In genomic region chr18:54764786-54765185, GRCh38 we compare ENCODE assay signal across 21 cellular contexts.
DNase-seq lines count a peak whose midpoint lies in the region; ATAC-seq and TF ChIP-seq lines count a peak whose summit lies in the region.
"Had no signal": no experiment of that assay in that cellular context is flagged by ENCODE, and none has a peak within 500 bp of the region (broad histone marks: within the 10 kb centered on the region; RNA-seq: fewer than 3 reads in every experiment).

No MANE protein-coding gene starts in this region.

- peak overlapping the region; percentile 23 for H3K4me3 Mint-ChIP-seq in Calu3 (ENCODE audit: low read depth, unreplicated experiment)
- no peak overlapping the region for H3K4me3 Mint-ChIP-seq in CD4-positive, alpha-beta memory T cell
- H3K4me3 Mint-ChIP-seq: CD4-positive, alpha-beta T cell; T-helper 17 cell had no signal

- peak overlapping the region; percentile 82 for H3K27ac Mint-ChIP-seq in Calu3 (ENCODE audit: unreplicated experiment)
- H3K27ac Mint-ChIP-seq in CD4-positive, alpha-beta memory T cell: no peak overlapping the region
- H3K27ac Mint-ChIP-seq: CD4-positive, alpha-beta T cell; T-helper 17 cell had no signal

- H3K36me3 Mint-ChIP-seq in Calu3 (ENCODE audit: insufficient read depth, unreplicated experiment): peaks cover 18% of the 10 kb centered on the region
- no peaks in the 10 kb centered on the region for H3K36me3 Mint-ChIP-seq in CD4-positive, alpha-beta memory T cell

- DNase-seq in Calu3: no peak
- no peak for DNase-seq in left lung
- no peak for DNase-seq in upper lobe of left lung
- no peak for DNase-seq in CD4-positive, alpha-beta memory T cell
- DNase-seq in T-helper 2 cell: no peak
- DNase-seq in DMS114 treated with DMSO at 0.1 percent for 48 hours (lab: John Stamatoyannopoulos, UW; ENCODE audit: unreplicated experiment): no peak
- DNase-seq: BE2C; CD4-positive, alpha-beta T cell; NCI-H1092 treated with DMSO at 0.1 percent for 48 hours; NCI-H1436 treated with DMSO at 0.1 percent for 48 hours; NCI-H1930; NCI-H226; NCI-H524; NCI-H774; RPMI8226; SHP77; SW 1271; T-helper 17 cell had no signal

- no peak for TF ChIP-seq POLR2A in upper lobe of left lung (IDR thresholded peaks at IDR 0.05)

- H3K27ac ChIP-seq in VCaP: peak overlapping the region; percentile 99
- H3K27ac ChIP-seq in left lung: peak overlapping the region; percentile 47 to 71
- H3K27ac ChIP-seq in upper lobe of left lung: peak overlapping the region in 3 of 4 donors; percentile 9 to 71 (median 44)
- H3K27ac ChIP-seq in CD4-positive, alpha-beta memory T cell (ENCODE audit: low read depth, low read length): no peak overlapping the region
- H3K27ac ChIP-seq: KMS-11, SK-N-MC had no signal

- H3K9me3 Mint-ChIP-seq in Calu3 (ENCODE audit: low read depth, unreplicated experiment): no peaks in the 10 kb centered on the region
- H3K9me3 Mint-ChIP-seq in CD4-positive, alpha-beta memory T cell: peaks cover 0 to 1% (median 0%) of the 10 kb centered on the region in 8 donors
- H3K9me3 Mint-ChIP-seq: CD4-positive, alpha-beta T cell had no signal

- 88 to 90% methylated on average over 3 of the region's 3 CpGs for WGBS in upper lobe of left lung, 2 donors

- no TSS peak for BruUV-seq in Calu3 (replicated peaks; lab: Mats Ljungman, UMichigan)

- CTCF ChIA-PET in Calu3 (lab: Charles Lee): interaction anchor here (1.2 kb wide), 1 partner anchor 10 kb away, joined by 6 read pairs; no protein-coding TSS in a partner anchor
- CTCF ChIA-PET in CD4-positive, alpha-beta memory T cell (lab: Charles Lee; ENCODE audit: partially characterized antibody): no interaction called here

- peaks cover 82% of the 10 kb centered on the region for H3K4me1 Mint-ChIP-seq in Calu3 (ENCODE audit: low read depth, unreplicated experiment)
- peaks cover 0 to 1% (median 0%) of the 10 kb centered on the region in 4 donors for H3K4me1 Mint-ChIP-seq in CD4-positive, alpha-beta memory T cell
- H3K4me1 Mint-ChIP-seq: T-helper 17 cell had no signal

- ATAC-seq in left lung (no peak), upper lobe of left lung (ENCODE audit: low FRiP score in 2 of 2) (no peak)
- ATAC-seq: T-helper 17 cell had no signal

- POLR2A ChIA-PET in CD4-positive, alpha-beta memory T cell (lab: Charles Lee; ENCODE audit: partially characterized antibody): no interaction called here

- H3K4me3 ChIP-seq in left lung: no peak overlapping the region
- H3K4me3 ChIP-seq in upper lobe of left lung: no peak overlapping the region
- no peak overlapping the region for H3K4me3 ChIP-seq in CD4-positive, alpha-beta memory T cell (ENCODE audit: low read length in 2 of 2)
- H3K4me3 ChIP-seq: SK-N-MC had no signal

- H3K4me1 ChIP-seq in left lung: no peaks in the 10 kb centered on the region
- peaks cover 0 to 10% (median 0%) of the 10 kb centered on the region in 4 donors for H3K4me1 ChIP-seq in upper lobe of left lung
- no peaks in the 10 kb centered on the region for H3K4me1 ChIP-seq in CD4-positive, alpha-beta memory T cell (ENCODE audit: insufficient read depth, low read length)
- H3K4me1 ChIP-seq: BE2C had no signal

- intact Hi-C loops in Calu3 (cut with micrococcal nuclease; ENCODE audit: unreplicated experiment) (no loop called here), left lung (cut with DNase I) (no loop called here)
- intact Hi-C loops in CD4-positive, alpha-beta memory T cell (cut with micrococcal nuclease): no loop called here

- H3K36me3 ChIP-seq in left lung (no peaks in the 10 kb centered on the region), upper lobe of left lung (no peaks in the 10 kb centered on the region)
- H3K36me3 ChIP-seq in CD4-positive, alpha-beta memory T cell (ENCODE audit: insufficient read depth, low read length): no peaks in the 10 kb centered on the region
- H3K36me3 ChIP-seq: BE2C had no signal

- H3K27me3 ChIP-seq in left lung (no peaks in the 10 kb centered on the region), upper lobe of left lung (no peaks in the 10 kb centered on the region)
- no peaks in the 10 kb centered on the region for H3K27me3 ChIP-seq in CD4-positive, alpha-beta memory T cell (ENCODE audit: insufficient read depth, low read length)
- H3K27me3 ChIP-seq: BE2C had no signal

- TF ChIP-seq EP300 in upper lobe of left lung (IDR thresholded peaks at IDR 0.05): no peak

- TF ChIP-seq CTCF in Calu3 (IDR thresholded peaks at IDR 0.05; ENCODE audit: unreplicated experiment): no peak
- TF ChIP-seq CTCF in VCaP (conservative IDR thresholded peaks at IDR 0.05): no peak
- no peak for TF ChIP-seq CTCF in left lung (IDR thresholded peaks at IDR 0.05)
- TF ChIP-seq CTCF in upper lobe of left lung (IDR thresholded peaks at IDR 0.05): no peak

- H3K9me3 ChIP-seq in left lung: no peaks in the 10 kb centered on the region
- peaks cover 0 to 3% (median 0%) of the 10 kb centered on the region in 4 donors for H3K9me3 ChIP-seq in upper lobe of left lung
- no peaks in the 10 kb centered on the region for H3K9me3 ChIP-seq in CD4-positive, alpha-beta memory T cell (ENCODE audit: control insufficient read depth in 1 of 2, low read length in 2 of 2)
- H3K9me3 ChIP-seq: BE2C had no signal

- H3K27me3 Mint-ChIP-seq in Calu3 (ENCODE audit: unreplicated experiment): no peaks in the 10 kb centered on the region
- H3K27me3 Mint-ChIP-seq in CD4-positive, alpha-beta memory T cell: peaks cover 1 to 7% of the 10 kb centered on the region in 2 donors
- H3K27me3 Mint-ChIP-seq: CD4-positive, alpha-beta T cell; T-helper 17 cell had no signal
